Comparison of ENCODE assay signal across 14 cellular contexts in genomic region chr10:86254526-86255174, GRCh38.
DNase-seq lines count a peak whose midpoint lies in the region; ATAC-seq and TF ChIP-seq lines count a peak whose summit lies in the region.
"Had no signal": no experiment of that assay in that cellular context is flagged by ENCODE, and none has a peak within 500 bp of the region (broad histone marks: within the 10 kb centered on the region; RNA-seq: fewer than 3 reads in every experiment).

No MANE protein-coding gene starts in this region.

- H2AFZ ChIP-seq in mammary epithelial cell (ENCODE audit: low read depth, low read length) = no peak overlapping the region

- H3K9ac ChIP-seq in mammary epithelial cell (ENCODE audit: insufficient read depth, low read length) = no peak overlapping the region

- intact Hi-C loops in mammary epithelial cell (cut with micrococcal nuclease) = no loop called here
- intact Hi-C loops in activated CD4-positive, alpha-beta memory T cell treated with anti-CD3 and anti-CD28 coated beads for 36 hours (cut with micrococcal nuclease) = no loop called here

- no peak overlapping the region for H3K4me2 ChIP-seq in mammary epithelial cell (ENCODE audit: insufficient read depth, low read depth, low read length)

- H3K79me2 ChIP-seq in mammary epithelial cell (ENCODE audit: insufficient read depth, low read length) = no peaks in the 10 kb centered on the region

- H3K9me3 Mint-ChIP-seq in progenitor cell of endocrine pancreas (ENCODE audit: low read depth) = peaks cover 6% of the 10 kb centered on the region
- peaks cover 11% of the 10 kb centered on the region for H3K9me3 Mint-ChIP-seq in activated CD4-positive, alpha-beta memory T cell treated with anti-CD3 and anti-CD28 coated beads for 36 hours

- CTCF ChIA-PET in mammary epithelial cell (lab: Charles Lee; ENCODE audit: low non-redundant PET) = no interaction called here
- CTCF ChIA-PET in activated CD4-positive, alpha-beta memory T cell treated with anti-CD3 and anti-CD28 coated beads for 36 hours (lab: Charles Lee) = no interaction called here

- H3K27ac ChIP-seq in mammary epithelial cell (ENCODE audit: insufficient read depth, low read depth, low read length) = no peak overlapping the region
- H3K27ac ChIP-seq: SJCRH30, thoracic aorta had no signal

- H3K36me3 ChIP-seq in mammary epithelial cell (ENCODE audit: insufficient read depth, low read length) = no peaks in the 10 kb centered on the region
- H3K36me3 ChIP-seq: SJCRH30, thoracic aorta had no signal

- DNase-seq in NCI-H2081 (lab: John Stamatoyannopoulos, UW) = peak; percentile 10 to 51
- no peak for DNase-seq in NCI-H2081 treated with DMSO at 0.1 percent for 48 hours (lab: John Stamatoyannopoulos, UW)
- peak; percentile 9 for DNase-seq in mammary epithelial cell
- peak; percentile 2 for DNase-seq in progenitor cell of endocrine pancreas (ENCODE audit: low spot score, unreplicated experiment)
- no peak for DNase-seq in activated CD4-positive, alpha-beta memory T cell treated with anti-CD3 and anti-CD28 coated beads for 36 hours
- DNase-seq in GM19238 (ENCODE audit: insufficient read length, low spot score) = no peak
- DNase-seq: erythroblast, mesenchymal stem cell, NCI-H524 treated with DMSO at 0.1 percent for 48 hours, SJCRH30 had no signal

- TF ChIP-seq CTCF in mammary epithelial cell (conservative IDR thresholded peaks at IDR 0.05 in 1 of 2, IDR thresholded peaks at IDR 0.05 in 1 of 2; ENCODE audit: extremely low read depth in 1 of 2, insufficient read depth in 1 of 2, low read depth in 1 of 2, low read length in 2 of 2) (no peak), progenitor cell of endocrine pancreas (IDR thresholded peaks at IDR 0.05; ENCODE audit: unreplicated experiment) (no peak)

- no peak overlapping the region for H3K4me3 Mint-ChIP-seq in progenitor cell of endocrine pancreas (ENCODE audit: low read depth)
- H3K4me3 Mint-ChIP-seq in activated CD4-positive, alpha-beta memory T cell treated with anti-CD3 and anti-CD28 coated beads for 36 hours = no peak overlapping the region
- H3K4me3 Mint-ChIP-seq: activated naive CD8-positive, alpha-beta T cell had no signal

- H3K36me3 Mint-ChIP-seq in progenitor cell of endocrine pancreas (ENCODE audit: insufficient read depth) = no peaks in the 10 kb centered on the region
- H3K36me3 Mint-ChIP-seq in activated CD4-positive, alpha-beta memory T cell treated with anti-CD3 and anti-CD28 coated beads for 36 hours = no peaks in the 10 kb centered on the region
- H3K36me3 Mint-ChIP-seq: activated naive CD8-positive, alpha-beta T cell had no signal

- no peak for TF ChIP-seq RAD21 in Ishikawa (IDR thresholded peaks at IDR 0.05; ENCODE audit: low read depth)

- H3K27ac Mint-ChIP-seq in progenitor cell of endocrine pancreas = no peak overlapping the region
- no peak overlapping the region for H3K27ac Mint-ChIP-seq in activated CD4-positive, alpha-beta memory T cell treated with anti-CD3 and anti-CD28 coated beads for 36 hours
- H3K27ac Mint-ChIP-seq: activated naive CD8-positive, alpha-beta T cell had no signal

- H3K4me1 ChIP-seq in mammary epithelial cell (ENCODE audit: insufficient read depth, low read length) = no peaks in the 10 kb centered on the region
- H3K4me1 ChIP-seq: SJCRH30 had no signal

- no peaks in the 10 kb centered on the region for H3K27me3 ChIP-seq in mammary epithelial cell (ENCODE audit: insufficient read depth, low read length)
- H3K27me3 ChIP-seq: SJCRH30 had no signal

- dilution Hi-C loops in mammary epithelial cell (cut with HindIII; ENCODE audit: low sequenced_read_pairs) = no loop called here

- ATAC-seq in HG02852 (IDR thresholded peaks at IDR 0.05; ENCODE audit: unreplicated experiment) = no peak

- POLR2A ChIA-PET in activated CD4-positive, alpha-beta memory T cell treated with anti-CD3 and anti-CD28 coated beads for 36 hours (lab: Charles Lee) = no interaction called here

- H4K20me1 ChIP-seq in mammary epithelial cell (ENCODE audit: insufficient read depth, low read length) = no peaks in the 10 kb centered on the region

- H3K9me3 ChIP-seq in mammary epithelial cell (replicated peaks; ENCODE audit: insufficient read depth, low read length) = peaks cover 4% of the 10 kb centered on the region
- H3K9me3 ChIP-seq: SJCRH30, thoracic aorta had no signal

- H3K4me1 Mint-ChIP-seq in progenitor cell of endocrine pancreas (ENCODE audit: low read depth) = peaks cover 2% of the 10 kb centered on the region
- H3K4me1 Mint-ChIP-seq in activated CD4-positive, alpha-beta memory T cell treated with anti-CD3 and anti-CD28 coated beads for 36 hours (ENCODE audit: low read depth) = no peaks in the 10 kb centered on the region

- peaks cover 12% of the 10 kb centered on the region for H3K27me3 Mint-ChIP-seq in progenitor cell of endocrine pancreas
- peaks cover 5% of the 10 kb centered on the region for H3K27me3 Mint-ChIP-seq in activated CD4-positive, alpha-beta memory T cell treated with anti-CD3 and anti-CD28 coated beads for 36 hours

- BruUV-seq in mammary epithelial cell (replicated peaks; lab: Mats Ljungman, UMichigan) = no TSS peak

- no peak for TF ChIP-seq EP300 in Ishikawa (IDR thresholded peaks at IDR 0.05; ENCODE audit: borderline replicate concordance)

- in situ Hi-C loops in mammary epithelial cell (cut with MboI; ENCODE audit: low sequenced_read_pairs in 2 of 2) = no loop called here

- 22% methylated on average over 3 of the region's 6 CpGs for WGBS in mammary epithelial cell (ENCODE audit: low coverage, missing lambda C conversion rate)

- H3K4me3 ChIP-seq in mammary epithelial cell (replicated peaks in 1 of 3; ENCODE audit: insufficient read depth in 1 of 3, low read depth in 2 of 3, low read length in 3 of 3) = no peak overlapping the region
- H3K4me3 ChIP-seq: SJCRH30, thoracic aorta had no signal

TF ChIP-seq in Ishikawa, 13 proteins besides CTCF, POLR2A, EP300 and RAD21:
- TF ChIP-seq YY1 (IDR thresholded peaks at IDR 0.05; ENCODE audit: low read depth) (peak; percentile 59; the same call in 1 of the 2 replicates), TCF12 (IDR thresholded peaks at IDR 0.05; ENCODE audit: low read depth) (0 out of 2 replicates have a peak, but pooled peaks have one; percentile 21), USF1 (IDR thresholded peaks at IDR 0.05) (no peak)
- TF ChIP-seq, protein P1, sequence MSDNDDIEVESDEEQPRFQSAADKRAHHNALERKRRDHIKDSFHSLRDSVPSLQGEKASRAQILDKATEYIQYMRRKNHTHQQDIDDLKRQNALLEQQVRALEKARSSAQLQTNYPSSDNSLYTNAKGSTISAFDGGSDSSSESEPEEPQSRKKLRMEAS (IDR thresholded peaks at IDR 0.05) = 0 out of 2 replicates have a peak, but pooled peaks have one; percentile 16

Comparison
In these comparisons a context has a peak if more than half of its experiments do, and no peak if none do; other contexts are left out.
1. DNase-seq: peak in NCI-H2081 (2 of 2), mammary epithelial cell (single experiment) and progenitor cell of endocrine pancreas (single experiment); none in NCI-H2081 treated with DMSO at 0.1 percent for 48 hours (single experiment), activated CD4-positive, alpha-beta memory T cell treated with anti-CD3 and anti-CD28 coated beads for 36 hours (single experiment) and GM19238 (single experiment).